12 cellular contexts compared by ENCODE assay signal in genomic region chr20:1286267-1287036, GRCh38. TPM values are rescaled to one million over a fixed set of nuclear protein-coding genes. Genes with fewer than 3 reads are reported as not detected.
DNase-seq lines count a peak whose midpoint lies in the region; ATAC-seq and TF ChIP-seq lines count a peak whose summit lies in the region.
"Had no signal": no experiment of that assay in that cellular context is flagged by ENCODE, and none has a peak within 500 bp of the region (broad histone marks: within the 10 kb centered on the region; RNA-seq: fewer than 3 reads in every experiment).

No MANE protein-coding gene starts in this region.

- no peak overlapping the region for H3K14ac ChIP-seq in mesenchymal stem cell (ENCODE audit: low read length in 2 of 2)

- DNase-seq in CD4-positive, alpha-beta memory T cell: peak; percentile 24 to 52 (median 31)
- DNase-seq in GM23338 (ENCODE audit: low spot score): no peak
- DNase-seq in activated T-helper 1 cell treated with Interleukin-2 at 50 U/mL for 16 hours (ENCODE audit: low read depth): peak; percentile 12
- DNase-seq in mesenchymal stem cell: no peak
- no peak for DNase-seq in uterus
- DNase-seq in thyroid gland: no peak
- DNase-seq: adrenal gland, NCI-H1694, T-helper 9 cell had no signal

- H3K18ac ChIP-seq in mesenchymal stem cell (ENCODE audit: low read depth in 1 of 2, low read length in 2 of 2): no peak overlapping the region

- no peaks in the 10 kb centered on the region for H3K9me3 ChIP-seq in CD4-positive, alpha-beta memory T cell (ENCODE audit: control insufficient read depth in 1 of 2, low read length in 2 of 2)
- H3K9me3 ChIP-seq in mesenchymal stem cell (ENCODE audit: control insufficient read depth, low read length): no peaks in the 10 kb centered on the region
- H3K9me3 ChIP-seq in uterus: no peaks in the 10 kb centered on the region
- no peaks in the 10 kb centered on the region for H3K9me3 ChIP-seq in thyroid gland
- H3K9me3 ChIP-seq: adrenal gland, gastroesophageal sphincter, tibial nerve had no signal

- H3K27ac ChIP-seq in CD4-positive, alpha-beta memory T cell (ENCODE audit: low read depth, low read length): no peak overlapping the region
- no peak overlapping the region for H3K27ac ChIP-seq in GM23338 (ENCODE audit: low read depth)
- H3K27ac ChIP-seq in mesenchymal stem cell (ENCODE audit: low read length, poor library complexity, severe bottlenecking): no peak overlapping the region
- no peak overlapping the region for H3K27ac ChIP-seq in uterus
- no peak overlapping the region for H3K27ac ChIP-seq in thyroid gland
- H3K27ac ChIP-seq: adrenal gland, gastroesophageal sphincter, tibial nerve had no signal

- no peak overlapping the region for H2BK120ac ChIP-seq in mesenchymal stem cell (ENCODE audit: low read depth, low read length)

- no peak overlapping the region for H2BK15ac ChIP-seq in mesenchymal stem cell (ENCODE audit: low read depth, poor library complexity, severe bottlenecking)

- CTCF ChIA-PET in CD4-positive, alpha-beta memory T cell (lab: Charles Lee; ENCODE audit: partially characterized antibody): interaction anchor here (0.9 kb wide), 1 partner anchor 491 kb away, joined by 3 read pairs; no protein-coding TSS in a partner anchor

- H3K27ac Mint-ChIP-seq in CD4-positive, alpha-beta memory T cell: peak overlapping the region; percentile 28 to 94 (median 89)
- H3K27ac Mint-ChIP-seq in GM23338: no peak overlapping the region

- intact Hi-C loops in CD4-positive, alpha-beta memory T cell (cut with micrococcal nuclease): loop anchor here (1.0 kb wide), 1 partner anchor 20 kb away; the partner anchor contains the start of gene SNPH
- intact Hi-C loops in uterus (cut with DNase I; ENCODE audit: low total_unique reads): no loop called here
- intact Hi-C loops in thyroid gland (cut with DNase I): no loop called here

- WGBS in mesenchymal stem cell: 95% methylated on average over 9 of the region's 9 CpGs
- 85 to 89% methylated on average over 9 of the region's 9 CpGs for WGBS in thyroid gland, 2 donors

- TF ChIP-seq POLR2A in uterus (IDR thresholded peaks at IDR 0.05) (no peak), thyroid gland (IDR thresholded peaks at IDR 0.05) (no peak)

- H3K79me1 ChIP-seq in mesenchymal stem cell (replicated peaks; ENCODE audit: low read length, poor library complexity, severe bottlenecking): peaks cover 25% of the 10 kb centered on the region

- no peak overlapping the region for H3K4ac ChIP-seq in mesenchymal stem cell (ENCODE audit: low read depth in 1 of 2, low read length in 2 of 2)

- H3K27me3 Mint-ChIP-seq in CD4-positive, alpha-beta memory T cell: no peaks in the 10 kb centered on the region
- H3K27me3 Mint-ChIP-seq in GM23338 (ENCODE audit: insufficient read depth, low read depth, poor library complexity): peaks cover 3% of the 10 kb centered on the region

- 0 out of 2 replicates have a peak, but pooled peaks cover 3% of the 10 kb centered on the region for H4K20me1 ChIP-seq in GM23338 (replicated peaks; ENCODE audit: insufficient read depth)

- H2AK5ac ChIP-seq in mesenchymal stem cell (ENCODE audit: low read length, severe bottlenecking): no peak overlapping the region

- H3K36me3 ChIP-seq in CD4-positive, alpha-beta memory T cell (ENCODE audit: insufficient read depth, low read length): no peaks in the 10 kb centered on the region
- H3K36me3 ChIP-seq in GM23338 (ENCODE audit: insufficient read depth): no peaks in the 10 kb centered on the region
- peaks cover 1 to 23% of the 10 kb centered on the region in 2 experiments for H3K36me3 ChIP-seq in mesenchymal stem cell (ENCODE audit: control insufficient read depth in 1 of 2, insufficient read depth in 2 of 2, low read depth in 1 of 2, low read length in 2 of 2)
- H3K36me3 ChIP-seq in uterus: no peaks in the 10 kb centered on the region
- no peaks in the 10 kb centered on the region for H3K36me3 ChIP-seq in thyroid gland
- H3K36me3 ChIP-seq: adrenal gland, gastroesophageal sphincter, tibial nerve had no signal

- H2AFZ ChIP-seq in GM23338: no peak overlapping the region
- no peak overlapping the region for H2AFZ ChIP-seq in mesenchymal stem cell (ENCODE audit: low read depth, low read length)

- H3K4me3 ChIP-seq in CD4-positive, alpha-beta memory T cell (ENCODE audit: low read length in 2 of 2): peak overlapping the region in 1 of 2 donors; percentile 33
- H3K4me3 ChIP-seq in GM23338 (no peak overlapping the region), mesenchymal stem cell (ENCODE audit: insufficient read depth in 1 of 2, low read depth in 1 of 2, low read length in 2 of 2) (no peak overlapping the region), uterus (no peak overlapping the region), thyroid gland (replicated peaks in 1 of 3) (no peak overlapping the region)
- H3K4me3 ChIP-seq: adrenal gland, gastroesophageal sphincter, tibial nerve had no signal

- ATAC-seq in GM23338 (peak; percentile 33; the same call in 2 of the 3 replicates), HG03097 (IDR thresholded peaks at IDR 0.05; ENCODE audit: low FRiP score, unreplicated experiment) (no peak)
- ATAC-seq: gastroesophageal sphincter had no signal

- H3K4me1 Mint-ChIP-seq in CD4-positive, alpha-beta memory T cell: peaks cover 24 to 47% (median 38%) of the 10 kb centered on the region in 4 donors
- no peaks in the 10 kb centered on the region for H3K4me1 Mint-ChIP-seq in GM23338

- H3K23ac ChIP-seq in mesenchymal stem cell (ENCODE audit: low read length in 2 of 2): no peak overlapping the region

- no peak overlapping the region for H3K9ac ChIP-seq in mesenchymal stem cell (ENCODE audit: low read length)

- H4K91ac ChIP-seq in mesenchymal stem cell (ENCODE audit: low read length): peak overlapping the region; percentile 70

- H3K36me3 Mint-ChIP-seq in CD4-positive, alpha-beta memory T cell: peaks cover 0 to 3% of the 10 kb centered on the region in 2 donors
- no peaks in the 10 kb centered on the region for H3K36me3 Mint-ChIP-seq in GM23338 (ENCODE audit: low read depth)

- POLR2A ChIA-PET in CD4-positive, alpha-beta memory T cell (lab: Charles Lee; ENCODE audit: partially characterized antibody): interaction anchor here (0.8 to 2.6 kb wide), 4 partner anchors 15 to 39 kb away, joined by 3 to 9 read pairs (median 4); partner anchors contain the start of gene SNPH

- H3K4me1 ChIP-seq in CD4-positive, alpha-beta memory T cell (ENCODE audit: insufficient read depth, low read length): peaks cover 26% of the 10 kb centered on the region
- no peaks in the 10 kb centered on the region for H3K4me1 ChIP-seq in GM23338 (ENCODE audit: insufficient read depth)
- H3K4me1 ChIP-seq in mesenchymal stem cell (ENCODE audit: control insufficient read depth, insufficient read depth, low read depth, low read length): peaks cover 8% of the 10 kb centered on the region
- H3K4me1 ChIP-seq in uterus: no peaks in the 10 kb centered on the region
- no peaks in the 10 kb centered on the region for H3K4me1 ChIP-seq in thyroid gland

- H3K4me3 Mint-ChIP-seq in CD4-positive, alpha-beta memory T cell: peak overlapping the region; percentile 9 to 87 (median 61)
- H3K4me3 Mint-ChIP-seq in GM23338: no peak overlapping the region

- H3K79me2 ChIP-seq in GM23338 (replicated peaks; ENCODE audit: insufficient read depth): no peaks in the 10 kb centered on the region

- no peaks in the 10 kb centered on the region for H3K9me2 ChIP-seq in GM23338 (ENCODE audit: insufficient read depth)

- no peaks in the 10 kb centered on the region for H3K9me3 Mint-ChIP-seq in CD4-positive, alpha-beta memory T cell
- no peaks in the 10 kb centered on the region for H3K9me3 Mint-ChIP-seq in GM23338

- H3K27me3 ChIP-seq in CD4-positive, alpha-beta memory T cell (ENCODE audit: insufficient read depth, low read length): no peaks in the 10 kb centered on the region
- H3K27me3 ChIP-seq in GM23338 (ENCODE audit: insufficient read depth) (no peaks in the 10 kb centered on the region), mesenchymal stem cell (ENCODE audit: control insufficient read depth in 1 of 2, insufficient read depth in 1 of 2, low read length in 2 of 2) (no peaks in the 10 kb centered on the region), uterus (no peaks in the 10 kb centered on the region), thyroid gland (no peaks in the 10 kb centered on the region)
- H3K27me3 ChIP-seq: adrenal gland, gastroesophageal sphincter, tibial nerve had no signal

- H2BK12ac ChIP-seq in mesenchymal stem cell (ENCODE audit: low read length in 2 of 2): no peak overlapping the region

- TF ChIP-seq CTCF in GM23338 (conservative IDR thresholded peaks at IDR 0.05; ENCODE audit: low read depth in 2 of 2): no peak
- TF ChIP-seq CTCF in uterus (IDR thresholded peaks at IDR 0.05): no peak
- TF ChIP-seq CTCF in thyroid gland (IDR thresholded peaks at IDR 0.05): no peak

- no peak overlapping the region for H2BK5ac ChIP-seq in mesenchymal stem cell (ENCODE audit: low read depth, low read length, poor library complexity, severe bottlenecking)

- no peaks in the 10 kb centered on the region for H3F3A ChIP-seq in GM23338 (replicated peaks; ENCODE audit: low read depth)

- H4K8ac ChIP-seq in mesenchymal stem cell (ENCODE audit: low read length): no peak overlapping the region

- H3K4me2 ChIP-seq in GM23338 (no peak overlapping the region), mesenchymal stem cell (ENCODE audit: low read length, poor library complexity, severe bottlenecking) (no peak overlapping the region)

TF ChIP-seq in GM23338, 12 proteins besides CTCF, POLR2A, EP300 and RAD21:
- TF ChIP-seq NANOG (IDR thresholded peaks at IDR 0.05; ENCODE audit: borderline replicate concordance): no peak
- no peak for TF ChIP-seq EZH2 (IDR thresholded peaks at IDR 0.05; ENCODE audit: low read depth, unreplicated experiment)

RNA-seq across cellular contexts. Expression of gene SNPH, which starts 20.4 kb away (rescaled TPM):
- total RNA-seq in CD4-positive, alpha-beta memory T cell: 10 to 100 TPM; 14.3 to 15.9 TPM
- polyA plus RNA-seq in CD4-positive, alpha-beta memory T cell: 1 to 10 TPM; 2.5 to 6.6 TPM
- total RNA-seq in GM23338 (2014; rRNA removed; shearing (Covaris generic)): 3.5 and 5.8 TPM in 2 replicates
- 1.3 and 1.5 TPM in 2 replicates for polyA plus RNA-seq in GM23338 (2016; fragmentation: Nextera tagmentation; extraction: Ambion mirVana)
- 10.0 TPM for polyA plus RNA-seq in mesenchymal stem cell (2013, experiment 1 of 2)
- polyA plus RNA-seq in mesenchymal stem cell (2013, experiment 2 of 2): 9.5 TPM
- total RNA-seq in uterus (10 to 100 TPM in 1 of 4 donors, 1 to 10 TPM in 3; 2.1 to 14.0 (median 4.5) TPM), thyroid gland (10 to 100 TPM in 3 of 4 donors, 1 to 10 TPM in 1; 9.3 to 16.2 (median 13.6) TPM)

RNA-seq across cellular contexts. Expression of gene SDCBP2, which starts 42.5 kb away (rescaled TPM):
- under 1 TPM; 0.61 to 0.94 TPM for total RNA-seq in CD4-positive, alpha-beta memory T cell
- 1 to 10 TPM; 1.5 to 2.2 TPM for polyA plus RNA-seq in CD4-positive, alpha-beta memory T cell
- total RNA-seq in GM23338 (2014; rRNA removed; shearing (Covaris generic)): 4.6 and 5.3 TPM in 2 replicates
- polyA plus RNA-seq in GM23338 (2016; fragmentation: Nextera tagmentation; extraction: Ambion mirVana): 2.9 and 3.2 TPM in 2 replicates
- 1.6 TPM for polyA plus RNA-seq in mesenchymal stem cell (2013, experiment 1 of 2)
- 1.8 TPM for polyA plus RNA-seq in mesenchymal stem cell (2013, experiment 2 of 2)
- total RNA-seq in uterus (1 to 10 TPM in 3 of 4 donors, under 1 TPM in 1; 0.26 to 9.1 (median 5.5) TPM), thyroid gland (10 to 100 TPM; 18.0 to 37.6 (median 34.7) TPM)

Comparison
In these comparisons a context has a peak if more than half of its experiments do, and no peak if none do; other contexts are left out.
1. DNase-seq: peak in CD4-positive, alpha-beta memory T cell (5 of 5) and activated T-helper 1 cell treated with Interleukin-2 at 50 U/mL for 16 hours (single experiment); none in GM23338 (single experiment), mesenchymal stem cell (single experiment), uterus (0 of 2) and thyroid gland (0 of 2).